Comparison of ENCODE assay signal across 1 cellular context in genomic region chr15:90876046-90876445, GRCh38.
TF ChIP-seq lines count a peak whose summit lies in the region.

No MANE protein-coding gene starts in this region.

TF ChIP-seq in HepG2, 621 proteins besides CTCF, POLR2A, EP300 and RAD21:
- TF ChIP-seq ZNF768 (CRISPR knock-in tag; IDR thresholded peaks at IDR 0.05) (0 out of 2 replicates have a peak, but pooled peaks have one; percentile 14), ZNF558 (CRISPR knock-in tag; IDR thresholded peaks at IDR 0.05; ENCODE audit: borderline replicate concordance) (no peak), ZNF709 (CRISPR knock-in tag; IDR thresholded peaks at IDR 0.05) (no peak), RCOR2 (CRISPR knock-in tag; IDR thresholded peaks at IDR 0.05) (no peak), CHCHD3 (CRISPR knock-in tag; IDR thresholded peaks at IDR 0.05) (no peak), BRD4 (CRISPR knock-in tag; IDR thresholded peaks at IDR 0.05) (no peak), ZC3H13 (CRISPR knock-in tag; IDR thresholded peaks at IDR 0.05) (no peak), HNRNPL (IDR thresholded peaks at IDR 0.05; ENCODE audit: low read depth, low read length) (no peak), ZNF264 (CRISPR knock-in tag; IDR thresholded peaks at IDR 0.05) (no peak), AGO2 (optimal IDR thresholded peaks at IDR 0.05; ENCODE audit: low read depth, low read length) (peak; percentile 7), HIVEP1 (CRISPR knock-in tag; IDR thresholded peaks at IDR 0.05) (no peak)
- TF ChIP-seq, protein P1, sequence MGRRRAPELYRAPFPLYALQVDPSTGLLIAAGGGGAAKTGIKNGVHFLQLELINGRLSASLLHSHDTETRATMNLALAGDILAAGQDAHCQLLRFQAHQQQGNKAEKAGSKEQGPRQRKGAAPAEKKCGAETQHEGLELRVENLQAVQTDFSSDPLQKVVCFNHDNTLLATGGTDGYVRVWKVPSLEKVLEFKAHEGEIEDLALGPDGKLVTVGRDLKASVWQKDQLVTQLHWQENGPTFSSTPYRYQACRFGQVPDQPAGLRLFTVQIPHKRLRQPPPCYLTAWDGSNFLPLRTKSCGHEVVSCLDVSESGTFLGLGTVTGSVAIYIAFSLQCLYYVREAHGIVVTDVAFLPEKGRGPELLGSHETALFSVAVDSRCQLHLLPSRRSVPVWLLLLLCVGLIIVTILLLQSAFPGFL (CRISPR knock-in tag; IDR thresholded peaks at IDR 0.05), result no peak
- TF ChIP-seq, protein P2, sequence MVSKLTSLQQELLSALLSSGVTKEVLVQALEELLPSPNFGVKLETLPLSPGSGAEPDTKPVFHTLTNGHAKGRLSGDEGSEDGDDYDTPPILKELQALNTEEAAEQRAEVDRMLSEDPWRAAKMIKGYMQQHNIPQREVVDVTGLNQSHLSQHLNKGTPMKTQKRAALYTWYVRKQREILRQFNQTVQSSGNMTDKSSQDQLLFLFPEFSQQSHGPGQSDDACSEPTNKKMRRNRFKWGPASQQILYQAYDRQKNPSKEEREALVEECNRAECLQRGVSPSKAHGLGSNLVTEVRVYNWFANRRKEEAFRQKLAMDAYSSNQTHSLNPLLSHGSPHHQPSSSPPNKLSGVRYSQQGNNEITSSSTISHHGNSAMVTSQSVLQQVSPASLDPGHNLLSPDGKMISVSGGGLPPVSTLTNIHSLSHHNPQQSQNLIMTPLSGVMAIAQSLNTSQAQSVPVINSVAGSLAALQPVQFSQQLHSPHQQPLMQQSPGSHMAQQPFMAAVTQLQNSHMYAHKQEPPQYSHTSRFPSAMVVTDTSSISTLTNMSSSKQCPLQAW (CRISPR knock-in tag; IDR thresholded peaks at IDR 0.05), result no peak
